19 cellular contexts compared by ENCODE assay signal in genomic region chr17:67679225-67679624, GRCh38. TPM values are rescaled to one million over a fixed set of nuclear protein-coding genes. Genes with fewer than 3 reads are reported as not detected.
DNase-seq lines count a peak whose midpoint lies in the region; ATAC-seq, FAIRE-seq and TF ChIP-seq lines count a peak whose summit lies in the region.
"Had no signal": no experiment of that assay in that cellular context is flagged by ENCODE, and none has a peak within 500 bp of the region (broad histone marks: within the 10 kb centered on the region; RNA-seq: fewer than 3 reads in every experiment).

No MANE protein-coding gene starts in this region.

- no peak for DNase-seq in activated CD8-positive, alpha-beta memory T cell treated with anti-CD3 and anti-CD28 coated beads, Interleukin-2, amount 10 ng/mL, durations not matched to agents 7 days and 5 days
- DNase-seq in activated CD8-positive, alpha-beta memory T cell treated with anti-CD3 and anti-CD28 coated beads for 24 hours = no peak
- DNase-seq in T-helper 17 cell (no peak), natural killer cell (no peak), GM12891 (ENCODE audit: insufficient read length, low spot score) (no peak)
- no peak for DNase-seq in activated CD4-positive, alpha-beta memory T cell treated with anti-CD3 and anti-CD28 coated beads, Interleukin-2, amount 10 ng/mL, durations not matched to agents 7 days and 5 days
- DNase-seq: AML-193, DMS53, GF-D8, NCI-H146, NCI-H510A treated with DMSO at 0.1 percent for 48 hours, SHP77 treated with DMSO at 0.1 percent for 48 hours, upper lobe of right lung had no signal

- no peaks in the 10 kb centered on the region for H3K9me3 ChIP-seq in T-helper 17 cell (ENCODE audit: control insufficient read depth, low read length, poor library complexity, severe bottlenecking)
- H3K9me3 ChIP-seq: prostate gland, upper lobe of right lung had no signal

- no peak for ATAC-seq in activated CD8-positive, alpha-beta memory T cell treated with anti-CD3 and anti-CD28 coated beads, Interleukin-2, amount 10 ng/mL, durations not matched to agents 7 days and 5 days
- peak; percentile 40 for ATAC-seq in GM21367 (IDR thresholded peaks at IDR 0.05; ENCODE audit: unreplicated experiment)
- ATAC-seq in T-helper 17 cell = no peak
- ATAC-seq in natural killer cell = no peak
- ATAC-seq in GM19324 (IDR thresholded peaks at IDR 0.05; ENCODE audit: low FRiP score, unreplicated experiment) = no peak
- ATAC-seq: activated naive CD4-positive, alpha-beta T cell treated with anti-CD3 and anti-CD28 coated beads, Interleukin-2, amount 50 U/mL, for 72 hours; upper lobe of right lung had no signal

- no peak for TF ChIP-seq CTCF in natural killer cell (IDR thresholded peaks at IDR 0.05)

- FAIRE-seq in GM12891 (lab: Jason Lieb, UNC) = no peak
- FAIRE-seq: A204.1, keratinocyte had no signal

- TF ChIP-seq POLR2A in GM12891 (IDR thresholded peaks at IDR 0.05; ENCODE audit: low read depth, low read length) = no peak

- no peaks in the 10 kb centered on the region for H3K9me3 Mint-ChIP-seq in activated CD8-positive, alpha-beta memory T cell treated with anti-CD3 and anti-CD28 coated beads, Interleukin-2, amount 10 ng/mL, durations not matched to agents 7 days and 5 days (ENCODE audit: low read depth)
- no peaks in the 10 kb centered on the region for H3K9me3 Mint-ChIP-seq in natural killer cell
- no peaks in the 10 kb centered on the region for H3K9me3 Mint-ChIP-seq in activated CD4-positive, alpha-beta memory T cell treated with anti-CD3 and anti-CD28 coated beads, Interleukin-2, amount 10 ng/mL, durations not matched to agents 7 days and 5 days
- H3K9me3 Mint-ChIP-seq: activated naive CD4-positive, alpha-beta T cell treated with anti-CD3 and anti-CD28 coated beads, Interleukin-2, amount 50 U/mL, for 72 hours had no signal

- no peaks in the 10 kb centered on the region for H3K4me1 Mint-ChIP-seq in activated CD8-positive, alpha-beta memory T cell treated with anti-CD3 and anti-CD28 coated beads, Interleukin-2, amount 10 ng/mL, durations not matched to agents 7 days and 5 days
- H3K4me1 Mint-ChIP-seq in T-helper 17 cell = no peaks in the 10 kb centered on the region
- H3K4me1 Mint-ChIP-seq in natural killer cell = peaks cover 4 to 16% of the 10 kb centered on the region in 2 donors
- no peaks in the 10 kb centered on the region for H3K4me1 Mint-ChIP-seq in activated CD4-positive, alpha-beta memory T cell treated with anti-CD3 and anti-CD28 coated beads, Interleukin-2, amount 10 ng/mL, durations not matched to agents 7 days and 5 days

- intact Hi-C loops in natural killer cell (cut with micrococcal nuclease) = no loop called here

- peaks cover 8% of the 10 kb centered on the region for H3K36me3 Mint-ChIP-seq in activated CD8-positive, alpha-beta memory T cell treated with anti-CD3 and anti-CD28 coated beads, Interleukin-2, amount 10 ng/mL, durations not matched to agents 7 days and 5 days
- H3K36me3 Mint-ChIP-seq in T-helper 17 cell (ENCODE audit: low read depth) (no peaks in the 10 kb centered on the region), natural killer cell (no peaks in the 10 kb centered on the region)
- H3K36me3 Mint-ChIP-seq in activated CD4-positive, alpha-beta memory T cell treated with anti-CD3 and anti-CD28 coated beads, Interleukin-2, amount 10 ng/mL, durations not matched to agents 7 days and 5 days (ENCODE audit: low read depth) = no peaks in the 10 kb centered on the region

- CTCF ChIA-PET in activated CD8-positive, alpha-beta memory T cell treated with anti-CD3 and anti-CD28 coated beads, Interleukin-2, amount 10 ng/mL, durations not matched to agents 7 days and 5 days (lab: Charles Lee) = interaction anchor here (0.6 to 1.3 kb wide), 2 partner anchors 10 to 22 kb away, joined by 3 read pairs; no protein-coding TSS in a partner anchor
- CTCF ChIA-PET in activated CD4-positive, alpha-beta memory T cell treated with anti-CD3 and anti-CD28 coated beads, Interleukin-2, amount 10 ng/mL, durations not matched to agents 7 days and 5 days (lab: Charles Lee) = no interaction called here

- peak overlapping the region; percentile 9 for H3K27ac Mint-ChIP-seq in activated CD8-positive, alpha-beta memory T cell treated with anti-CD3 and anti-CD28 coated beads, Interleukin-2, amount 10 ng/mL, durations not matched to agents 7 days and 5 days
- H3K27ac Mint-ChIP-seq in T-helper 17 cell (peak overlapping the region; percentile 49), natural killer cell (peak overlapping the region; percentile 27 to 45)
- no peak overlapping the region for H3K27ac Mint-ChIP-seq in activated CD4-positive, alpha-beta memory T cell treated with anti-CD3 and anti-CD28 coated beads, Interleukin-2, amount 10 ng/mL, durations not matched to agents 7 days and 5 days

- H3K27me3 Mint-ChIP-seq in activated CD8-positive, alpha-beta memory T cell treated with anti-CD3 and anti-CD28 coated beads, Interleukin-2, amount 10 ng/mL, durations not matched to agents 7 days and 5 days = no peaks in the 10 kb centered on the region
- H3K27me3 Mint-ChIP-seq in T-helper 17 cell (no peaks in the 10 kb centered on the region), natural killer cell (ENCODE audit: low read depth in 2 of 2) (no peaks in the 10 kb centered on the region)
- H3K27me3 Mint-ChIP-seq in activated CD4-positive, alpha-beta memory T cell treated with anti-CD3 and anti-CD28 coated beads, Interleukin-2, amount 10 ng/mL, durations not matched to agents 7 days and 5 days = no peaks in the 10 kb centered on the region

- POLR2A ChIA-PET in activated CD4-positive, alpha-beta memory T cell treated with anti-CD3 and anti-CD28 coated beads, Interleukin-2, amount 10 ng/mL, durations not matched to agents 7 days and 5 days (lab: Charles Lee) = no interaction called here

- H3K4me3 Mint-ChIP-seq in activated CD8-positive, alpha-beta memory T cell treated with anti-CD3 and anti-CD28 coated beads, Interleukin-2, amount 10 ng/mL, durations not matched to agents 7 days and 5 days = no peak overlapping the region
- H3K4me3 Mint-ChIP-seq in T-helper 17 cell (no peak overlapping the region), natural killer cell (no peak overlapping the region)
- no peak overlapping the region for H3K4me3 Mint-ChIP-seq in activated CD4-positive, alpha-beta memory T cell treated with anti-CD3 and anti-CD28 coated beads, Interleukin-2, amount 10 ng/mL, durations not matched to agents 7 days and 5 days

TF ChIP-seq in GM12891, 5 proteins besides CTCF, POLR2A, EP300 and RAD21:
- TF ChIP-seq TAF1 (IDR thresholded peaks at IDR 0.05; ENCODE audit: low read depth, low read length) = no peak
- no peak for TF ChIP-seq POLR2AphosphoS5 (IDR thresholded peaks at IDR 0.05; ENCODE audit: low read depth, low read length)
- TF ChIP-seq PAX5 (IDR thresholded peaks at IDR 0.05; ENCODE audit: insufficient read depth, low read length, severe bottlenecking) = no peak
- TF ChIP-seq SPI1 (IDR thresholded peaks at IDR 0.05; ENCODE audit: low read depth, low read length) = no peak
- no peak for TF ChIP-seq POU2F2 (IDR thresholded peaks at IDR 0.05; ENCODE audit: low read depth, low read length)

RNA-seq across cellular contexts. Expression of gene NOL11, which starts 38.5 kb away (rescaled TPM):
- total RNA-seq in activated CD8-positive, alpha-beta memory T cell treated with anti-CD3 and anti-CD28 coated beads, Interleukin-2, amount 10 ng/mL, durations not matched to agents 7 days and 5 days = 10 to 100 TPM; 46.8 to 64.7 TPM
- total RNA-seq in T-helper 17 cell (10 to 100 TPM; 51.4 to 67.8 TPM), natural killer cell (10 to 100 TPM; 43.3 to 55.2 (median 49.1) TPM)
- polyA plus RNA-seq in GM12891 (2012; ENCODE audit: low read depth, missing spikeins) = 29.6 TPM
- 10 to 100 TPM; 33.2 to 34.4 TPM for total RNA-seq in activated CD4-positive, alpha-beta memory T cell treated with anti-CD3 and anti-CD28 coated beads, Interleukin-2, amount 10 ng/mL, durations not matched to agents 7 days and 5 days
